Comparison of ENCODE assay signal across 1 cellular context in the genomic region with DNA sequence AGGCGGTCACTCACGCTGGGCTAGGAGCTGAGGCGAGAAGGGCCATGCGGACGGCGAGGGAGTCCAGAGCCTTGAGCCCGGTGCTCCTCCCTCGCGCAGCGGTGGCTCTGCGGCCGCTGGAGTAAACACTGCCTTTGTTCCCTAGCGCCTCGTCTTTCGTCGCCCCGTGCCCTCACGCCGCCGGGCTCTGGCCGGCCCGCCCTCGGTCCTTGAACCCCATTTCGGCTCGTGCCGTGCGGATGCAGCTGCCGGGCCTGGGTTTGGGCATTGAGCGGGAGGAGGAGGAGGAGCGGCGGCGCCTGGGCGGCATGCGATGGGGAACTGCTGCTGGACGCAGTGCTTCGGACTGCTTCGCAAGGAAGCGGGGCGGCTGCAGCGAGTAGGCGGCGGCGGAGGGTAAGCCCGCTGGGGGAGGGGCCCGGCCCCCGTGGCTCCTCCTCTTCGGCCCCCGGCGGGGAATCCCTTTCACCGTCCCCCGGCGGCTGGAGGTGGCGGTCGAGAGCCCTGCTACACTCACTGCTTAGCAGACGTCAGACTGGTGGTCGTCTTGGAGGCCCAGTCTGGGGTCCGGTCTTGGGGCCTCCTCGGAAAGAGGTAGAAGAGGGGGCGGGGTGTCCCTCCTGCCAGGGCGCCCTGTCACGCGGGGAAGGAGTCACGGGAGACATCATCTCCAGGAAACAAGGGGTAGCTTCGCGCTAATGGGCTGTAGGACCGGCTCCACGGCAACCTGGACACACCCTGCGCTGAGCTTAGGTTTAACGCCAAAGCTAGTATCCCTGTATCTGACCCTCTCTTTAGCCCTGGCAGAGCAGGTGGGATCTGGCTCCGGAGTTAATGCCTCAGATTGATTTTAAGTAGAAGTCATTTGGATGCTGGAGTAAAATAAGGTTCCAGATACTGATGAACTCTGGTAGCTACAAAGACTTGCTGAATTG.
TF ChIP-seq lines count a peak whose summit lies in the region.

A gene with protein sequence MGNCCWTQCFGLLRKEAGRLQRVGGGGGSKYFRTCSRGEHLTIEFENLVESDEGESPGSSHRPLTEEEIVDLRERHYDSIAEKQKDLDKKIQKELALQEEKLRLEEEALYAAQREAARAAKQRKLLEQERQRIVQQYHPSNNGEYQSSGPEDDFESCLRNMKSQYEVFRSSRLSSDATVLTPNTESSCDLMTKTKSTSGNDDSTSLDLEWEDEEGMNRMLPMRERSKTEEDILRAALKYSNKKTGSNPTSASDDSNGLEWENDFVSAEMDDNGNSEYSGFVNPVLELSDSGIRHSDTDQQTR (plus strand): TSS at position 9 of the 935 bp plus-strand sequence. CDS start 305 bp downstream, at position 314.

TF ChIP-seq in HEK293, 187 proteins besides CTCF, POLR2A, EP300 and RAD21 (continued from another document and continues in another):
- TF ChIP-seq GLIS1 (tag by site-specific recombination; IDR thresholded peaks at IDR 0.05): peak; percentile 47; the same call in 1 of the 2 replicates
- TF ChIP-seq, protein P1, sequence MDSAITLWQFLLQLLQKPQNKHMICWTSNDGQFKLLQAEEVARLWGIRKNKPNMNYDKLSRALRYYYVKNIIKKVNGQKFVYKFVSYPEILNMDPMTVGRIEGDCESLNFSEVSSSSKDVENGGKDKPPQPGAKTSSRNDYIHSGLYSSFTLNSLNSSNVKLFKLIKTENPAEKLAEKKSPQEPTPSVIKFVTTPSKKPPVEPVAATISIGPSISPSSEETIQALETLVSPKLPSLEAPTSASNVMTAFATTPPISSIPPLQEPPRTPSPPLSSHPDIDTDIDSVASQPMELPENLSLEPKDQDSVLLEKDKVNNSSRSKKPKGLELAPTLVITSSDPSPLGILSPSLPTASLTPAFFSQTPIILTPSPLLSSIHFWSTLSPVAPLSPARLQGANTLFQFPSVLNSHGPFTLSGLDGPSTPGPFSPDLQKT (IDR thresholded peaks at IDR 0.05; ENCODE audit: borderline replicate concordance, low read depth, low read length): no peak
- TF ChIP-seq, protein P2, sequence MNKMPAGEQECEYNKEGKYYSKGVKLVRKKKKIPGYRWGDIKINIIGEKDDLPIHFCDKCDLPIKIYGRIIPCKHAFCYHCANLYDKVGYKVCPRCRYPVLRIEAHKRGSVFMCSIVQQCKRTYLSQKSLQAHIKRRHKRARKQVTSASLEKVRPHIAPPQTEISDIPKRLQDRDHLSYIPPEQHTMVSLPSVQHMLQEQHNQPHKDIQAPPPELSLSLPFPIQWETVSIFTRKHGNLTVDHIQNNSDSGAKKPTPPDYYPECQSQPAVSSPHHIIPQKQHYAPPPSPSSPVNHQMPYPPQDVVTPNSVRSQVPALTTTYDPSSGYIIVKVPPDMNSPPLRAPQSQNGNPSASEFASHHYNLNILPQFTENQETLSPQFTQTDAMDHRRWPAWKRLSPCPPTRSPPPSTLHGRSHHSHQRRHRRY (tag by site-specific recombination; IDR thresholded peaks at IDR 0.05): no peak
- TF ChIP-seq, protein P3, sequence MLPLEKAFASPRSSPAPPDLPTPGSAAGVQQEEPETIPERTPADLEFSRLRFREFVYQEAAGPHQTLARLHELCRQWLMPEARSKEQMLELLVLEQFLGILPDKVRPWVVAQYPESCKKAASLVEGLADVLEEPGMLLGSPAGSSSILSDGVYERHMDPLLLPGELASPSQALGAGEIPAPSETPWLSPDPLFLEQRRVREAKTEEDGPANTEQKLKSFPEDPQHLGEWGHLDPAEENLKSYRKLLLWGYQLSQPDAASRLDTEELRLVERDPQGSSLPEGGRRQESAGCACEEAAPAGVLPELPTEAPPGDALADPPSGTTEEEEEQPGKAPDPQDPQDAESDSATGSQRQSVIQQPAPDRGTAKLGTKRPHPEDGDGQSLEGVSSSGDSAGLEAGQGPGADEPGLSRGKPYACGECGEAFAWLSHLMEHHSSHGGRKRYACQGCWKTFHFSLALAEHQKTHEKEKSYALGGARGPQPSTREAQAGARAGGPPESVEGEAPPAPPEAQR (tag by site-specific recombination; IDR thresholded peaks at IDR 0.05): no peak
- no peak; the same call in 1 of the 2 replicates for TF ChIP-seq OSR2 (tag by site-specific recombination; IDR thresholded peaks at IDR 0.05)
- no peak for TF ChIP-seq ZNF16 (tag by site-specific recombination; IDR thresholded peaks at IDR 0.05; ENCODE audit: low read depth)
- TF ChIP-seq ZNF214 (tag by site-specific recombination; IDR thresholded peaks at IDR 0.05; ENCODE audit: borderline replicate concordance): no peak
- TF ChIP-seq ZNF843 (tag by site-specific recombination; IDR thresholded peaks at IDR 0.05): peak; percentile 51; the same call in 1 of the 2 replicates
- TF ChIP-seq KLF10 (tag by site-specific recombination; IDR thresholded peaks at IDR 0.05): peak; percentile 20; the same call in 1 of the 2 replicates
- TF ChIP-seq ZNF510 (tag by site-specific recombination; IDR thresholded peaks at IDR 0.05; ENCODE audit: insufficient replicate concordance): no peak
- 0 out of 2 replicates have a peak, but pooled peaks have one; percentile 12 for TF ChIP-seq YY2 (tag by site-specific recombination; IDR thresholded peaks at IDR 0.05)
- no peak for TF ChIP-seq ZNF404 (tag by site-specific recombination; IDR thresholded peaks at IDR 0.05)
- no peak for TF ChIP-seq ZNF747 (tag by site-specific recombination; IDR thresholded peaks at IDR 0.05)
- TF ChIP-seq, protein P4, sequence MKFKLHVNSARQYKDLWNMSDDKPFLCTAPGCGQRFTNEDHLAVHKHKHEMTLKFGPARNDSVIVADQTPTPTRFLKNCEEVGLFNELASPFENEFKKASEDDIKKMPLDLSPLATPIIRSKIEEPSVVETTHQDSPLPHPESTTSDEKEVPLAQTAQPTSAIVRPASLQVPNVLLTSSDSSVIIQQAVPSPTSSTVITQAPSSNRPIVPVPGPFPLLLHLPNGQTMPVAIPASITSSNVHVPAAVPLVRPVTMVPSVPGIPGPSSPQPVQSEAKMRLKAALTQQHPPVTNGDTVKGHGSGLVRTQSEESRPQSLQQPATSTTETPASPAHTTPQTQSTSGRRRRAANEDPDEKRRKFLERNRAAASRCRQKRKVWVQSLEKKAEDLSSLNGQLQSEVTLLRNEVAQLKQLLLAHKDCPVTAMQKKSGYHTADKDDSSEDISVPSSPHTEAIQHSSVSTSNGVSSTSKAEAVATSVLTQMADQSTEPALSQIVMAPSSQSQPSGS (tag by site-specific recombination; IDR thresholded peaks at IDR 0.05; ENCODE audit: low read depth): no peak
- TF ChIP-seq ZNF433 (tag by site-specific recombination; IDR thresholded peaks at IDR 0.05; ENCODE audit: low read depth): no peak
- no peak for TF ChIP-seq ZNF202 (tag by site-specific recombination; IDR thresholded peaks at IDR 0.05; ENCODE audit: borderline replicate concordance)
- TF ChIP-seq, protein P5, sequence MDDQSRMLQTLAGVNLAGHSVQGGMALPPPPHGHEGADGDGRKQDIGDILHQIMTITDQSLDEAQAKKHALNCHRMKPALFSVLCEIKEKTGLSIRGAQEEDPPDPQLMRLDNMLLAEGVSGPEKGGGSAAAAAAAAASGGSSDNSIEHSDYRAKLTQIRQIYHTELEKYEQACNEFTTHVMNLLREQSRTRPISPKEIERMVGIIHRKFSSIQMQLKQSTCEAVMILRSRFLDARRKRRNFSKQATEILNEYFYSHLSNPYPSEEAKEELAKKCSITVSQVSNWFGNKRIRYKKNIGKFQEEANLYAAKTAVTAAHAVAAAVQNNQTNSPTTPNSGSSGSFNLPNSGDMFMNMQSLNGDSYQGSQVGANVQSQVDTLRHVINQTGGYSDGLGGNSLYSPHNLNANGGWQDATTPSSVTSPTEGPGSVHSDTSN (CRISPR knock-in tag; IDR thresholded peaks at IDR 0.05): no peak
- no peak for TF ChIP-seq GLI2 (tag by site-specific recombination; IDR thresholded peaks at IDR 0.05; ENCODE audit: borderline replicate concordance, low read depth)
- TF ChIP-seq ZNF600 (tag by site-specific recombination; IDR thresholded peaks at IDR 0.05): peak; percentile 23
- TF ChIP-seq ZFP69B (tag by site-specific recombination; IDR thresholded peaks at IDR 0.05): 0 out of 2 replicates have a peak, but pooled peaks have one; percentile 46
- no peak for TF ChIP-seq ZNF792 (tag by site-specific recombination; IDR thresholded peaks at IDR 0.05)
- peak; percentile 68; the same call in 1 of the 2 replicates for TF ChIP-seq ZNF610 (tag by site-specific recombination; IDR thresholded peaks at IDR 0.05; ENCODE audit: borderline replicate concordance)
- TF ChIP-seq, protein P6, sequence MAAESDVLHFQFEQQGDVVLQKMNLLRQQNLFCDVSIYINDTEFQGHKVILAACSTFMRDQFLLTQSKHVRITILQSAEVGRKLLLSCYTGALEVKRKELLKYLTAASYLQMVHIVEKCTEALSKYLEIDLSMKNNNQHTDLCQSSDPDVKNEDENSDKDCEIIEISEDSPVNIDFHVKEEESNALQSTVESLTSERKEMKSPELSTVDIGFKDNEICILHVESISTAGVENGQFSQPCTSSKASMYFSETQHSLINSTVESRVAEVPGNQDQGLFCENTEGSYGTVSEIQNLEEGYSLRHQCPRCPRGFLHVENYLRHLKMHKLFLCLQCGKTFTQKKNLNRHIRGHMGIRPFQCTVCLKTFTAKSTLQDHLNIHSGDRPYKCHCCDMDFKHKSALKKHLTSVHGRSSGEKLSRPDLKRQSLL (tag by site-specific recombination; IDR thresholded peaks at IDR 0.05): peak; percentile 83; the same call in 1 of the 2 replicates
- TF ChIP-seq, protein P7, sequence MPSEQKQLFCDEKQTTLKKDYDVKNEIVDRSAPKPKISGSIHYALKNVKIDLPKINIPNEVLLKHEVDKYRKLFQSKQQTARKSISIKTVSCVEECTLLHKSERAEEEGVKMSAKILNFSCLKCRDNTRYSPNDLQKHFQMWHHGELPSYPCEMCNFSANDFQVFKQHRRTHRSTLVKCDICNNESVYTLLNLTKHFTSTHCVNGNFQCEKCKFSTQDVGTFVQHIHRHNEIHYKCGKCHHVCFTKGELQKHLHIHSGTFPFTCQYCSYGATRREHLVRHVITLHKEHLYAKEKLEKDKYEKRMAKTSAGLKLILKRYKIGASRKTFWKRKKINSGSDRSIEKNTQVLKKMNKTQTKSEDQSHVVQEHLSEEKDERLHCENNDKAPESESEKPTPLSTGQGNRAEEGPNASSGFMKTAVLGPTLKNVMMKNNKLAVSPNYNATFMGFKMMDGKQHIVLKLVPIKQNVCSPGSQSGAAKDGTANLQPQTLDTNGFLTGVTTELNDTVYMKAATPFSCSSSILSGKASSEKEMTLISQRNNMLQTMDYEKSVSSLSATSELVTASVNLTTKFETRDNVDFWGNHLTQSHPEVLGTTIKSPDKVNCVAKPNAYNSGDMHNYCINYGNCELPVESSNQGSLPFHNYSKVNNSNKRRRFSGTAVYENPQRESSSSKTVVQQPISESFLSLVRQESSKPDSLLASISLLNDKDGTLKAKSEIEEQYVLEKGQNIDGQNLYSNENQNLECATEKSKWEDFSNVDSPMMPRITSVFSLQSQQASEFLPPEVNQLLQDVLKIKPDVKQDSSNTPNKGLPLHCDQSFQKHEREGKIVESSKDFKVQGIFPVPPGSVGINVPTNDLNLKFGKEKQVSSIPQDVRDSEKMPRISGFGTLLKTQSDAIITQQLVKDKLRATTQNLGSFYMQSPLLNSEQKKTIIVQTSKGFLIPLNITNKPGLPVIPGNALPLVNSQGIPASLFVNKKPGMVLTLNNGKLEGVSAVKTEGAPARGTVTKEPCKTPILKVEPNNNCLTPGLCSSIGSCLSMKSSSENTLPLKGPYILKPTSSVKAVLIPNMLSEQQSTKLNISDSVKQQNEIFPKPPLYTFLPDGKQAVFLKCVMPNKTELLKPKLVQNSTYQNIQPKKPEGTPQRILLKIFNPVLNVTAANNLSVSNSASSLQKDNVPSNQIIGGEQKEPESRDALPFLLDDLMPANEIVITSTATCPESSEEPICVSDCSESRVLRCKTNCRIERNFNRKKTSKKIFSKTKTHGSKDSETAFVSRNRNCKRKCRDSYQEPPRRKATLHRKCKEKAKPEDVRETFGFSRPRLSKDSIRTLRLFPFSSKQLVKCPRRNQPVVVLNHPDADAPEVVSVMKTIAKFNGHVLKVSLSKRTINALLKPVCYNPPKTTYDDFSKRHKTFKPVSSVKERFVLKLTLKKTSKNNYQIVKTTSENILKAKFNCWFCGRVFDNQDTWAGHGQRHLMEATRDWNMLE (tag by site-specific recombination; conservative IDR thresholded peaks at IDR 0.05; ENCODE audit: low read depth): no peak
- no peak for TF ChIP-seq ZNF830 (tag by site-specific recombination; IDR thresholded peaks at IDR 0.05; ENCODE audit: low read depth)
- TF ChIP-seq, protein P8, sequence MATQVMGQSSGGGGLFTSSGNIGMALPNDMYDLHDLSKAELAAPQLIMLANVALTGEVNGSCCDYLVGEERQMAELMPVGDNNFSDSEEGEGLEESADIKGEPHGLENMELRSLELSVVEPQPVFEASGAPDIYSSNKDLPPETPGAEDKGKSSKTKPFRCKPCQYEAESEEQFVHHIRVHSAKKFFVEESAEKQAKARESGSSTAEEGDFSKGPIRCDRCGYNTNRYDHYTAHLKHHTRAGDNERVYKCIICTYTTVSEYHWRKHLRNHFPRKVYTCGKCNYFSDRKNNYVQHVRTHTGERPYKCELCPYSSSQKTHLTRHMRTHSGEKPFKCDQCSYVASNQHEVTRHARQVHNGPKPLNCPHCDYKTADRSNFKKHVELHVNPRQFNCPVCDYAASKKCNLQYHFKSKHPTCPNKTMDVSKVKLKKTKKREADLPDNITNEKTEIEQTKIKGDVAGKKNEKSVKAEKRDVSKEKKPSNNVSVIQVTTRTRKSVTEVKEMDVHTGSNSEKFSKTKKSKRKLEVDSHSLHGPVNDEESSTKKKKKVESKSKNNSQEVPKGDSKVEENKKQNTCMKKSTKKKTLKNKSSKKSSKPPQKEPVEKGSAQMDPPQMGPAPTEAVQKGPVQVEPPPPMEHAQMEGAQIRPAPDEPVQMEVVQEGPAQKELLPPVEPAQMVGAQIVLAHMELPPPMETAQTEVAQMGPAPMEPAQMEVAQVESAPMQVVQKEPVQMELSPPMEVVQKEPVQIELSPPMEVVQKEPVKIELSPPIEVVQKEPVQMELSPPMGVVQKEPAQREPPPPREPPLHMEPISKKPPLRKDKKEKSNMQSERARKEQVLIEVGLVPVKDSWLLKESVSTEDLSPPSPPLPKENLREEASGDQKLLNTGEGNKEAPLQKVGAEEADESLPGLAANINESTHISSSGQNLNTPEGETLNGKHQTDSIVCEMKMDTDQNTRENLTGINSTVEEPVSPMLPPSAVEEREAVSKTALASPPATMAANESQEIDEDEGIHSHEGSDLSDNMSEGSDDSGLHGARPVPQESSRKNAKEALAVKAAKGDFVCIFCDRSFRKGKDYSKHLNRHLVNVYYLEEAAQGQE (tag by site-specific recombination; IDR thresholded peaks at IDR 0.05): peak; percentile 37; the same call in 1 of the 2 replicates
- TF ChIP-seq ZNF239 (tag by site-specific recombination; IDR thresholded peaks at IDR 0.05): 0 out of 2 replicates have a peak, but pooled peaks have one; percentile 46
- no peak for TF ChIP-seq SETDB1 (IDR thresholded peaks at IDR 0.05; ENCODE audit: insufficient read length, low read length)
- TF ChIP-seq ZNF394 (tag by site-specific recombination; IDR thresholded peaks at IDR 0.05; ENCODE audit: borderline replicate concordance): peak; percentile 56; the same call in 1 of the 2 replicates
- no peak for TF ChIP-seq IKZF3 (tag by site-specific recombination; IDR thresholded peaks at IDR 0.05)
- TF ChIP-seq, protein P9, sequence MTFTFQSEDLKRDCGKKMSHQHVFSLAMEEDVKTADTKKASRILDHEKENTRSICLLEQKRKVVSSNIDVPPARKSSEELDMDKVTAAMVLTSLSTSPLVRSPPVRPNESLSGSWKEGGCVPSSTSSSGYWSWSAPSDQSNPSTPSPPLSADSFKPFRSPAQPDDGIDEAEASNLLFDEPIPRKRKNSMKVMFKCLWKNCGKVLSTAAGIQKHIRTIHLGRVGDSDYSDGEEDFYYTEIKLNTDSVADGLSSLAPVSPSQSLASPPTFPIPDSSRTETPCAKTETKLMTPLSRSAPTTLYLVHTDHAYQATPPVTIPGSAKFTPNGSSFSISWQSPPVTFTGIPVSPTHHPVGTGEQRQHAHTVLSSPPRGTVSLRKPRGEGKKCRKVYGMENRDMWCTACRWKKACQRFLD (tag by site-specific recombination; IDR thresholded peaks at IDR 0.05): no peak
